8 cellular contexts compared by ENCODE assay signal in the genomic region with DNA sequence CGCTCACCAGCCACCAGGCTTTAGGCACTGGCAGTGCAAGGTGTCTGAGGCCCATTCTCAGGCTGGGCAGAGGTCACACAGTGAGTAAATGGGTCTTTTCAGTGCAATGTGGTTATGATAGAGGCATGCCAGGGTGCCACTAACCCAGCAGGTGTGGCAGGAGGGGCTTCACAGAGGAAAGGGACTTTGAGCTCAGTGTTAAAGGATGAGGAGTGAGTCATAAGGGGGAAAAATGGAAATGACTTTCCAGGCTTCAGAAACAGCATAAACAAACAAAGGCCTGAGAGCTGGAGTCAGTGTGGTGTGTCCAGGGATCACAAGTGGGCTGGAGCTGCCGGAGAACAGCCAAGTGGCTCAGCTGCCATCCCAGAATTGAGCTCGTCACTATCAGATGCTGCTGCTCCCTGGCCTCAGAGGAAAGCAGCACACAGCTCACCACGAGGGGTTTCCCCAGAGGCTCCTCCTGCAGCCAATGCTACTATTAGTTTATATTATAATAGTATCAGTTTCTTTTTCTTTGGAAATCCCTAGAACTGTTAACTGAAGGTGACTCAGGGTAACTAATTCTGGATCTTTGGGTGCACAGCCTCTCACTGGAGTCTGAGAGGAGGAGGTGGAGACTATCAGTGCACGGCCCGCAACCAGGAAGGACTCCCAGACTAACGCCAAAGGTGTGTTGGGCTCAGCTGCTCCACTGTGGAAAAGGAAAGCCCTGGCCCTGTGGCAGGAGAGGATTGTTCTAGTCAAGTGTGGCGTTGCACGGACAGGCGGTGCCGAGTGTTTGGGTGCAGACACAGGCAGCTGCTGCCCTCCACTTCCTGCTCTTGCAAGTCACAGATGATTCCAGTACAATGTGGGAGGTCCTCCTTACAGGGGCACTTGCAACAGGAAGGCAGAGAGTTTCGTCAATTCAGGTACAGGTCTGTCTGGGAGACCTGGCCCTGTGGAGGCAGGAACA. TPM values are rescaled to one million over a fixed set of nuclear protein-coding genes. Genes with fewer than 3 reads are reported as not detected.
A peak's percentile ranks its signal among the peaks of the same experiment; 100 is the strongest.
DNase-seq lines count a peak whose midpoint lies in the region; ATAC-seq and TF ChIP-seq lines count a peak whose summit lies in the region.

No MANE protein-coding gene starts in this region.

- H3K9me3 Mint-ChIP-seq in CD14-positive monocyte = peaks cover 0 to 2% (median 0%) of the 10 kb centered on the region in 7 donors
- no peaks in the 10 kb centered on the region for H3K9me3 Mint-ChIP-seq in dendritic cell treated with granulocyte-macrophage colony-stimulating factor and Interleukin-4, amounts not matched to agents 40 ng/mL and 50 ng/mL, for 4 days

- peak; percentile 85 for ATAC-seq in GM19395 (IDR thresholded peaks at IDR 0.05; ENCODE audit: unreplicated experiment)
- peak; percentile 84 for ATAC-seq in HG03520 (IDR thresholded peaks at IDR 0.05; ENCODE audit: unreplicated experiment)

- H3K27me3 Mint-ChIP-seq in CD14-positive monocyte (ENCODE audit: low read depth in 3 of 3) = peaks cover 0 to 1% (median 0%) of the 10 kb centered on the region in 3 donors
- H3K27me3 Mint-ChIP-seq in dendritic cell treated with granulocyte-macrophage colony-stimulating factor and Interleukin-4, amounts not matched to agents 40 ng/mL and 50 ng/mL, for 4 days = no peaks in the 10 kb centered on the region

- no peak overlapping the region for H3K4me3 Mint-ChIP-seq in CD14-positive monocyte
- H3K4me3 Mint-ChIP-seq in dendritic cell treated with granulocyte-macrophage colony-stimulating factor and Interleukin-4, amounts not matched to agents 40 ng/mL and 50 ng/mL, for 4 days = no peak overlapping the region

- H3K4me1 Mint-ChIP-seq in CD14-positive monocyte = peaks cover 3% of the 10 kb centered on the region
- peaks cover 9% of the 10 kb centered on the region for H3K4me1 Mint-ChIP-seq in dendritic cell treated with granulocyte-macrophage colony-stimulating factor and Interleukin-4, amounts not matched to agents 40 ng/mL and 50 ng/mL, for 4 days (ENCODE audit: low read depth)

- DNase-seq in CD14-positive monocyte (ENCODE audit: low spot score) (no peak), mucosa of gallbladder (ENCODE audit: low spot score) (peak; percentile 67), inferior parietal cortex (ENCODE audit: extremely low spot score) (no peak)
- peak; percentile 50 for DNase-seq in activated CD4-positive, CD25-positive, alpha-beta regulatory T cell treated with anti-CD3 and anti-CD28 coated beads, Interleukin-2, amount 50 U/mL, for 72 hours
- DNase-seq in stimulated activated CD8-positive, alpha-beta memory T cell treated with anti-CD3 and anti-CD28 coated beads, Interleukin-4, amount 100 ng/mL, for 48 hours = peak; percentile 74

- peak overlapping the region in 5 of 7 donors; percentile 27 to 81 (median 55) for H3K27ac Mint-ChIP-seq in CD14-positive monocyte
- H3K27ac Mint-ChIP-seq in dendritic cell treated with granulocyte-macrophage colony-stimulating factor and Interleukin-4, amounts not matched to agents 40 ng/mL and 50 ng/mL, for 4 days = peak overlapping the region; percentile 51

- no peak for TF ChIP-seq CTCF in CD14-positive monocyte (IDR thresholded peaks at IDR 0.05)

- H3K36me3 Mint-ChIP-seq in CD14-positive monocyte = peaks cover 78 to 82% of the 10 kb centered on the region in 2 donors
- peaks cover 95% of the 10 kb centered on the region for H3K36me3 Mint-ChIP-seq in dendritic cell treated with granulocyte-macrophage colony-stimulating factor and Interleukin-4, amounts not matched to agents 40 ng/mL and 50 ng/mL, for 4 days (ENCODE audit: low read depth)

- intact Hi-C loops in CD14-positive monocyte (cut with micrococcal nuclease) = no loop called here
- intact Hi-C loops in dendritic cell treated with granulocyte-macrophage colony-stimulating factor and Interleukin-4, amounts not matched to agents 40 ng/mL and 50 ng/mL, for 4 days (cut with micrococcal nuclease) = no loop called here

RNA-seq across cellular contexts. Expression of a gene that starts 39.5 kb away (rescaled TPM):
- polyA plus RNA-seq in CD14-positive monocyte = 10 to 100 TPM; 20.0 to 20.2 TPM
- total RNA-seq in mucosa of gallbladder = 12.3 TPM

Comparison
In these comparisons a context has a peak if more than half of its experiments do, and no peak if none do; other contexts are left out.
1. DNase-seq: peak in activated CD4-positive, CD25-positive, alpha-beta regulatory T cell treated with anti-CD3 and anti-CD28 coated beads, Interleukin-2, amount 50 U/mL, for 72 hours (single experiment), mucosa of gallbladder (single experiment) and stimulated activated CD8-positive, alpha-beta memory T cell treated with anti-CD3 and anti-CD28 coated beads, Interleukin-4, amount 100 ng/mL, for 48 hours (single experiment); none in CD14-positive monocyte (single experiment) and inferior parietal cortex (single experiment).